ENCODE assay signal across 15 cellular contexts in genomic region chr19:46898731-46899130, GRCh38. TPM values are rescaled to one million over a fixed set of nuclear protein-coding genes. Genes with fewer than 3 reads are reported as not detected.
A peak's percentile ranks its signal among the peaks of the same experiment; 100 is the strongest.
DNase-seq lines count a peak whose midpoint lies in the region; ATAC-seq and TF ChIP-seq lines count a peak whose summit lies in the region.
"Had no signal": no experiment of that assay in that cellular context is flagged by ENCODE, and none has a peak within 500 bp of the region (broad histone marks: within the 10 kb centered on the region; RNA-seq: fewer than 3 reads in every experiment).

No MANE protein-coding gene starts in this region.

- H3K27me3 ChIP-seq in heart left ventricle: no peaks in the 10 kb centered on the region
- H3K27me3 ChIP-seq: adrenal gland, gastrocnemius medialis, suprapubic skin had no signal

- no peak overlapping the region for H3K4me3 ChIP-seq in astrocyte of the cerebellum (ENCODE audit: low read depth, low read length)
- H3K4me3 ChIP-seq in heart left ventricle: no peak overlapping the region
- H3K4me3 ChIP-seq: adrenal gland, suprapubic skin had no signal

- H3K36me3 ChIP-seq in heart left ventricle: no peaks in the 10 kb centered on the region
- H3K36me3 ChIP-seq: adrenal gland, gastrocnemius medialis, suprapubic skin had no signal

- no peak overlapping the region for H3K27ac ChIP-seq in heart left ventricle
- H3K27ac ChIP-seq: adrenal gland, gastrocnemius medialis, suprapubic skin had no signal

- WGBS in heart left ventricle, 4 donors: 45 to 51% (median 48%) methylated on average over 5 of the region's 5 CpGs

- TF ChIP-seq CTCF in astrocyte of the cerebellum (IDR thresholded peaks at IDR 0.05; ENCODE audit: low read depth, low read length, missing control alignments): no peak
- no peak for TF ChIP-seq CTCF in heart left ventricle (IDR thresholded peaks at IDR 0.05)

- DNase-seq in G401 (ENCODE audit: low spot score) (peak; percentile 47), astrocyte of the cerebellum (ENCODE audit: low read depth) (peak; percentile 74), heart left ventricle (peak in 1 of 5 donors; percentile 19), pons (ENCODE audit: low spot score) (peak; percentile 74), OCI-M1 (lab: John Stamatoyannopoulos, UW) (no peak), KG1 (lab: John Stamatoyannopoulos, UW) (no peak)
- no peak for DNase-seq in stimulated activated CD4-positive, alpha-beta T cell treated with anti-CD3 and anti-CD28 coated beads, Interleukin-1b, Interleukin-23, amount 100 ng/mL, for 48 hours
- DNase-seq: activated CD8-positive, alpha-beta T cell treated with anti-CD3 and anti-CD28 coated beads, Interleukin-2, amount 10 ng/mL, durations not matched to agents 7 days and 5 days; CD4-positive, CD25-positive, alpha-beta regulatory T cell; gastrocnemius medialis; naive B cell; NCI-H446 treated with DMSO at 0.1 percent for 48 hours had no signal

- ATAC-seq in heart left ventricle (peak in 3 of 4 donors; percentile 47 to 68 (median 66)), HG03095 (IDR thresholded peaks at IDR 0.05; ENCODE audit: unreplicated experiment) (no peak)
- ATAC-seq: activated CD8-positive, alpha-beta T cell treated with anti-CD3 and anti-CD28 coated beads, Interleukin-2, amount 10 ng/mL, durations not matched to agents 7 days and 5 days had no signal

- TF ChIP-seq POLR2A in heart left ventricle (IDR thresholded peaks at IDR 0.05): no peak

- intact Hi-C loops in heart left ventricle (cut with DNase I): no loop called here

- H3K4me1 ChIP-seq in heart left ventricle: peaks cover 6 to 59% (median 44%) of the 10 kb centered on the region in 12 donors

- no peaks in the 10 kb centered on the region for H3K9me3 ChIP-seq in heart left ventricle
- H3K9me3 ChIP-seq: adrenal gland, gastrocnemius medialis, suprapubic skin had no signal

- in situ Hi-C loops in G401 (cut with HindIII; ENCODE audit: low sequenced_read_pairs): loop anchor here (25.0 kb wide), 1 partner anchor 89 kb away; no protein-coding TSS in a partner anchor
- in situ Hi-C loops in astrocyte of the cerebellum (cut with HindIII; ENCODE audit: low sequenced_read_pairs): no loop called here

RNA-seq across cellular contexts. Expression of gene ARHGAP35, which starts 37.9 kb away (rescaled TPM):
- 11.6 and 14.2 TPM in 2 replicates for total RNA-seq in G401 (2014; rRNA removed; shearing (Covaris generic))
- total RNA-seq in heart left ventricle: 10 to 100 TPM; 59.5 to 91.0 (median 77.2) TPM
- polyA plus RNA-seq in heart left ventricle: 10 to 100 TPM; 34.8 to 68.1 TPM

RNA-seq across cellular contexts. Expression of gene AP2S1, which starts 48.1 kb away (rescaled TPM):
- total RNA-seq in G401 (2014; rRNA removed; shearing (Covaris generic)): 227 and 256 TPM in 2 replicates
- 100 to 1,000 TPM in 2 of 9 donors, 10 to 100 TPM in 7; 75.3 to 148 (median 84.5) TPM for total RNA-seq in heart left ventricle
- polyA plus RNA-seq in heart left ventricle: 100 to 1,000 TPM in 1 of 2 donors, 10 to 100 TPM in 1; 85.8 to 166 TPM

Comparison
In these comparisons a context has a peak if more than half of its experiments do, and no peak if none do; other contexts are left out.
1. DNase-seq: peak in G401 (single experiment), astrocyte of the cerebellum (single experiment) and pons (single experiment); none in OCI-M1 (single experiment), stimulated activated CD4-positive, alpha-beta T cell treated with anti-CD3 and anti-CD28 coated beads, Interleukin-1b, Interleukin-23, amount 100 ng/mL, for 48 hours (single experiment) and KG1 (single experiment).